ENCODE assay signal across 7 cellular contexts in the genomic region with DNA sequence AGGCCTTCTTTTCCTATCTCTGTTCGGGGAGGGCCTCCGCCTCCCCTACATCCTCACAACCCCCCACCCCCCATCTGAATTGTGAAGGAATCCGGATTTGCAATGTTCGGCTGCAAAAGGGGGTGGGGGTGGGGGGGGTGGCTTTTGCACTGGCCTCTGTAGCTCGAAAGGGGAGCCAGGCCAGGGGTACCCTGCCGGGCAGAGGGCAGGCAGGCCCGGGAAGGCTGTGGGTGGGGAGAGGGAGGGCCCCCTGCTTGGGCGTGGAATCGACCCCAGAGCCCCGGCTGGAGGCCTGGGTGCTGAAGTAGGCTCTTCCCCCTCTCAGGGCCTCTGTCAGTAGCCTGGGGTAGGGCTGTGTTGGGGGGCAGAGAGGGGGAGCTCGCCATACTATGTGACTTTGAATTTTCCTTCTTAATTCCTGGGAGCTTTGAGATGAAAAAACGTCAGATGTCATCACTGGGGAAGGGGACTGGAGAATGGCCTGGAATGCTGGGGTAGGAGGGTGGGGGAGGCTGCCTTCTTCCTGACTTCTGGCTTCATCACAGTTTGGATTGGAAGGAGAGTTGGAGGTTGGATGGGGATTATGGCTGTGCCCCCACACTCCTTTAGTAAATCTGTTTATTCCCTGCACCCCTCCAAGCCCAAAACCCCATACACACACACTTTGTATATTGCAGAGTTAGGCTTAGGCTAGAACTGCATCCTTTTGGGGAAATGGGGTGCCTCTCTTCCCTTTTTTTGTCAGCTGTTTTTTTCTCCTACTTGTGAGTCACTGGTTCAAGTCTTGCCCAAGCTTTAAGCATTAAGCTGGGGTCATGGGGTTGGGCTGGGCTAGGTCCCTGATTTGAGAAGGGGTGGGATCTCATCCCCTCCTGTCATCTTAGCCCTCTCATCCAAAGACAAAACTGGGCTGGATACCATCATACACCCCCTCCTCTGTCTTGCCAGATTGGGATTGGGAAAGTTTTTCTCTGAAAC. TPM values are rescaled to one million over a fixed set of nuclear protein-coding genes. Genes with fewer than 3 reads are reported as not detected.
DNase-seq lines count a peak whose midpoint lies in the region; ATAC-seq, FAIRE-seq and TF ChIP-seq lines count a peak whose summit lies in the region.
"Had no signal": no experiment of that assay in that cellular context is flagged by ENCODE, and none has a peak within 500 bp of the region (broad histone marks: within the 10 kb centered on the region; RNA-seq: fewer than 3 reads in every experiment).

No MANE protein-coding gene starts in this region.

- WGBS in adrenal gland, 4 donors: 39 to 43% (median 39%) methylated on average over 4 to 12 of the region's 12 CpGs

- ATAC-seq in mucosa of descending colon: no peak
- no peak for ATAC-seq in GM18867 (IDR thresholded peaks at IDR 0.05; ENCODE audit: unreplicated experiment)
- no peak for ATAC-seq in HG03469 (IDR thresholded peaks at IDR 0.05; ENCODE audit: unreplicated experiment)

- H3K27ac ChIP-seq in adrenal gland: peak overlapping the region; percentile 41 to 97 (median 62)

- H3K4me3 ChIP-seq in adrenal gland (peak overlapping the region in 2 of 4 donors; percentile 73 to 84), mucosa of descending colon (peak overlapping the region; percentile 63)

- no peak for TF ChIP-seq CTCF in adrenal gland (IDR thresholded peaks at IDR 0.05)
- no peak for TF ChIP-seq CTCF in mucosa of descending colon (IDR thresholded peaks at IDR 0.05)

- H3K36me3 ChIP-seq in adrenal gland (replicated peaks in 1 of 2) (no peaks in the 10 kb centered on the region), mucosa of descending colon (ENCODE audit: low read depth) (no peaks in the 10 kb centered on the region)

- H3K9me3 ChIP-seq in adrenal gland (replicated peaks in 1 of 3): no peaks in the 10 kb centered on the region
- no peaks in the 10 kb centered on the region for H3K9me3 ChIP-seq in mucosa of descending colon

- H3K27me3 ChIP-seq in adrenal gland: no peaks in the 10 kb centered on the region

- peaks cover 4 to 51% of the 10 kb centered on the region in 2 donors for H3K4me1 ChIP-seq in adrenal gland (replicated peaks in 1 of 2)
- peaks cover 17% of the 10 kb centered on the region for H3K4me1 ChIP-seq in mucosa of descending colon (ENCODE audit: low read depth)

- no peak for FAIRE-seq in GM12891 (lab: Jason Lieb, UNC)

- intact Hi-C loops in adrenal gland (cut with DNase I): loop anchor here in 1 of 2 donors (5.0 kb wide), 1 partner anchor 48 kb away; no protein-coding TSS in a partner anchor
- intact Hi-C loops in mucosa of descending colon (cut with DNase I, micrococcal nuclease): no loop called here

- peak; percentile 51 for DNase-seq in EH (ENCODE audit: low read depth)
- peak in 2 of 7 donors; percentile 51 to 64 for DNase-seq in adrenal gland
- no peak for DNase-seq in mucosa of descending colon
- DNase-seq in GM12891 (ENCODE audit: insufficient read length, low spot score): no peak
- DNase-seq: left cardiac atrium had no signal

- TF ChIP-seq POLR2A in adrenal gland (IDR thresholded peaks at IDR 0.05) (no peak), GM12891 (IDR thresholded peaks at IDR 0.05; ENCODE audit: low read depth, low read length) (no peak)

TF ChIP-seq in GM12891, 5 proteins besides CTCF, POLR2A, EP300 and RAD21:
- TF ChIP-seq POU2F2 (IDR thresholded peaks at IDR 0.05; ENCODE audit: low read depth, low read length) (no peak), TAF1 (IDR thresholded peaks at IDR 0.05; ENCODE audit: low read depth, low read length) (no peak), POLR2AphosphoS5 (IDR thresholded peaks at IDR 0.05; ENCODE audit: low read depth, low read length) (no peak), PAX5 (IDR thresholded peaks at IDR 0.05; ENCODE audit: insufficient read depth, low read length, severe bottlenecking) (no peak), SPI1 (IDR thresholded peaks at IDR 0.05; ENCODE audit: low read depth, low read length) (no peak)
TF ChIP-seq in GM12891: peak in this region for 0.

RNA-seq across cellular contexts. Expression of a gene that starts 1.3 kb away (rescaled TPM):
- total RNA-seq in adrenal gland (100 to 1,000 TPM; 126 to 307 (median 179) TPM), mucosa of descending colon (100 to 1,000 TPM; 128 to 223 (median 148) TPM)
- polyA plus RNA-seq in adrenal gland: 10 to 100 TPM; 21.2 to 81.0 (median 59.2) TPM
- polyA plus RNA-seq in GM12891 (2012; ENCODE audit: low read depth, missing spikeins): 0.47 TPM

RNA-seq across cellular contexts. Expression of a gene that starts 17.8 kb away (rescaled TPM):
- total RNA-seq in adrenal gland (not detected), mucosa of descending colon (not detected)
- polyA plus RNA-seq in adrenal gland: not detected
- polyA plus RNA-seq in GM12891 (2012; ENCODE audit: low read depth, missing spikeins): not detected
- total RNA-seq: left cardiac atrium had no signal

RNA-seq across cellular contexts. Expression of a gene that starts 18.4 kb away (rescaled TPM):
- 100 to 1,000 TPM; 109 to 227 (median 155) TPM for total RNA-seq in adrenal gland
- 100 to 1,000 TPM; 102 to 321 (median 177) TPM for polyA plus RNA-seq in adrenal gland
- 100 to 1,000 TPM; 219 to 286 (median 281) TPM for total RNA-seq in mucosa of descending colon
- 99.5 TPM for polyA plus RNA-seq in GM12891 (2012; ENCODE audit: low read depth, missing spikeins)

RNA-seq across cellular contexts. Expression of a gene that starts 40.7 kb away (rescaled TPM):
- total RNA-seq in adrenal gland: 10 to 100 TPM; 16.8 to 36.0 (median 18.7) TPM
- polyA plus RNA-seq in adrenal gland: 10 to 100 TPM in 2 of 3 donors, 1 to 10 TPM in 1; 9.4 to 64.6 (median 56.9) TPM
- total RNA-seq in mucosa of descending colon: 10 to 100 TPM in 1 of 3 donors, 1 to 10 TPM in 2; 2.6 to 29.3 (median 3.9) TPM
- 13.1 TPM for polyA plus RNA-seq in GM12891 (2012; ENCODE audit: low read depth, missing spikeins)

RNA-seq across cellular contexts. Expression of a gene that starts 51.0 kb away (rescaled TPM):
- total RNA-seq in adrenal gland: 10 to 100 TPM in 3 of 8 donors, 1 to 10 TPM in 5; 5.8 to 16.4 (median 8.8) TPM
- 1 to 10 TPM; 2.7 to 5.7 (median 3.1) TPM for polyA plus RNA-seq in adrenal gland
- total RNA-seq in mucosa of descending colon: 10 to 100 TPM in 2 of 3 donors, 1 to 10 TPM in 1; 6.3 to 16.9 (median 10.2) TPM
- 8.8 TPM for polyA plus RNA-seq in GM12891 (2012; ENCODE audit: low read depth, missing spikeins)
